In genomic region chr14:65131176-65131765, GRCh38 we compare ENCODE assay signal across 14 cellular contexts. TPM values are rescaled to one million over a fixed set of nuclear protein-coding genes. Genes with fewer than 3 reads are reported as not detected.
DNase-seq lines count a peak whose midpoint lies in the region; ATAC-seq, FAIRE-seq and TF ChIP-seq lines count a peak whose summit lies in the region.
"Had no signal": no experiment of that assay in that cellular context is flagged by ENCODE, and none has a peak within 500 bp of the region (broad histone marks: within the 10 kb centered on the region; RNA-seq: fewer than 3 reads in every experiment).

No MANE protein-coding gene starts in this region.

- no peak overlapping the region for H3K4me3 ChIP-seq in astrocyte (ENCODE audit: insufficient read depth, low read depth, low read length)
- H3K4me3 ChIP-seq: coronary artery, GM12878 had no signal

- CTCF ChIA-PET in activated naive CD4-positive, alpha-beta T cell treated with anti-CD3 and anti-CD28 coated beads, Interleukin-2, amount 10 ng/mL, durations not matched to agents 7 days and 5 days (lab: Charles Lee) = no interaction called here

- no peaks in the 10 kb centered on the region for H3K9me3 Mint-ChIP-seq in astrocyte (ENCODE audit: unreplicated experiment)
- no peaks in the 10 kb centered on the region for H3K9me3 Mint-ChIP-seq in activated naive CD4-positive, alpha-beta T cell treated with anti-CD3 and anti-CD28 coated beads, Interleukin-2, amount 10 ng/mL, durations not matched to agents 7 days and 5 days
- H3K9me3 Mint-ChIP-seq: activated T-cell treated with anti-CD3 and anti-CD28 coated beads, Interleukin-2, amount 50 U/mL, for 72 hours; CD4-positive, alpha-beta memory T cell had no signal

- no peaks in the 10 kb centered on the region for H3K79me2 ChIP-seq in astrocyte (ENCODE audit: insufficient read depth, low read length)

- no peaks in the 10 kb centered on the region for H3K27me3 ChIP-seq in astrocyte (ENCODE audit: insufficient read depth, low read length)

- no peak for TF ChIP-seq CTCF in astrocyte (IDR thresholded peaks at IDR 0.05; ENCODE audit: insufficient read depth, low read depth, low read length)

- H3K36me3 ChIP-seq in astrocyte (ENCODE audit: insufficient read depth, low read length) = no peaks in the 10 kb centered on the region

- H3K4me3 Mint-ChIP-seq in astrocyte (ENCODE audit: unreplicated experiment) = no peak overlapping the region
- H3K4me3 Mint-ChIP-seq in activated naive CD4-positive, alpha-beta T cell treated with anti-CD3 and anti-CD28 coated beads, Interleukin-2, amount 10 ng/mL, durations not matched to agents 7 days and 5 days = no peak overlapping the region
- H3K4me3 Mint-ChIP-seq: activated T-cell treated with anti-CD3 and anti-CD28 coated beads, Interleukin-2, amount 50 U/mL, for 72 hours; CD4-positive, alpha-beta memory T cell had no signal

- H3K9me3 ChIP-seq in astrocyte (ENCODE audit: insufficient read depth, low read depth, low read length) = no peaks in the 10 kb centered on the region

- H3K36me3 Mint-ChIP-seq in astrocyte (ENCODE audit: low read depth, unreplicated experiment) = no peaks in the 10 kb centered on the region
- H3K36me3 Mint-ChIP-seq in activated naive CD4-positive, alpha-beta T cell treated with anti-CD3 and anti-CD28 coated beads, Interleukin-2, amount 10 ng/mL, durations not matched to agents 7 days and 5 days = no peaks in the 10 kb centered on the region
- H3K36me3 Mint-ChIP-seq: CD4-positive, alpha-beta memory T cell had no signal

- H2AFZ ChIP-seq in astrocyte (ENCODE audit: low read depth, low read length) = peak overlapping the region; percentile 18

- H4K20me1 ChIP-seq in astrocyte (ENCODE audit: insufficient read depth, low read length) = no peaks in the 10 kb centered on the region

- peaks cover 6% of the 10 kb centered on the region for H3K27me3 Mint-ChIP-seq in astrocyte (ENCODE audit: low read depth, unreplicated experiment)
- peaks cover 27% of the 10 kb centered on the region for H3K27me3 Mint-ChIP-seq in activated naive CD4-positive, alpha-beta T cell treated with anti-CD3 and anti-CD28 coated beads, Interleukin-2, amount 10 ng/mL, durations not matched to agents 7 days and 5 days
- H3K27me3 Mint-ChIP-seq: CD4-positive, alpha-beta memory T cell had no signal

- H3K4me1 ChIP-seq in astrocyte (ENCODE audit: insufficient read depth, low read length) = no peaks in the 10 kb centered on the region

- H3K9ac ChIP-seq in astrocyte (ENCODE audit: low read length) = no peak overlapping the region

- no peak for FAIRE-seq in astrocyte (lab: Jason Lieb, UNC)
- FAIRE-seq: GM12878 had no signal

- DNase-seq in AG20443 (ENCODE audit: low spot score) (peak; percentile 35), HS-27A (ENCODE audit: low read depth) (peak; percentile 48), astrocyte (ENCODE audit: low read depth) (peak; percentile 65), kidney tubule cell (ENCODE audit: low spot score) (peak; percentile 90), NCI-H2227 (lab: John Stamatoyannopoulos, UW; ENCODE audit: unreplicated experiment) (no peak), cerebellar cortex (ENCODE audit: low spot score) (no peak)
- no peak for DNase-seq in activated naive CD4-positive, alpha-beta T cell treated with anti-CD3 and anti-CD28 coated beads, Interleukin-2, amount 10 ng/mL, durations not matched to agents 7 days and 5 days
- DNase-seq: activated T-cell treated with anti-CD3 and anti-CD28 coated beads, Interleukin-2, amount 50 U/mL, for 72 hours; CD4-positive, alpha-beta memory T cell; NCI-H2029 had no signal

- ATAC-seq in GM18870 (IDR thresholded peaks at IDR 0.05; ENCODE audit: unreplicated experiment) = no peak
- ATAC-seq: GM12878 had no signal

- no peak overlapping the region for H3K4me2 ChIP-seq in astrocyte (ENCODE audit: low read length)

- no peak overlapping the region for H3K27ac ChIP-seq in astrocyte (ENCODE audit: low read depth, low read length)
- H3K27ac ChIP-seq: coronary artery, VCaP had no signal

- no peak overlapping the region for H3K27ac Mint-ChIP-seq in astrocyte (ENCODE audit: unreplicated experiment)
- no peak overlapping the region for H3K27ac Mint-ChIP-seq in activated naive CD4-positive, alpha-beta T cell treated with anti-CD3 and anti-CD28 coated beads, Interleukin-2, amount 10 ng/mL, durations not matched to agents 7 days and 5 days
- H3K27ac Mint-ChIP-seq: activated T-cell treated with anti-CD3 and anti-CD28 coated beads, Interleukin-2, amount 50 U/mL, for 72 hours; CD4-positive, alpha-beta memory T cell had no signal

- peaks cover 9% of the 10 kb centered on the region for H3K4me1 Mint-ChIP-seq in astrocyte (ENCODE audit: low read depth, unreplicated experiment)
- peaks cover 3% of the 10 kb centered on the region for H3K4me1 Mint-ChIP-seq in activated naive CD4-positive, alpha-beta T cell treated with anti-CD3 and anti-CD28 coated beads, Interleukin-2, amount 10 ng/mL, durations not matched to agents 7 days and 5 days

RNA-seq across cellular contexts. Expression of gene MAX, which starts 29.0 kb away (rescaled TPM):
- 113 and 115 TPM in 2 replicates for total RNA-seq in astrocyte

Comparison
In these comparisons a context has a peak if more than half of its experiments do, and no peak if none do; other contexts are left out.
1. DNase-seq: peak in AG20443 (single experiment), HS-27A (single experiment), astrocyte (single experiment) and kidney tubule cell (single experiment); none in NCI-H2227 (single experiment), cerebellar cortex (single experiment) and activated naive CD4-positive, alpha-beta T cell treated with anti-CD3 and anti-CD28 coated beads, Interleukin-2, amount 10 ng/mL, durations not matched to agents 7 days and 5 days (single experiment).